Comparison of ENCODE assay signal across 25 cellular contexts in genomic region chr21:16186742-16187141, GRCh38.
DNase-seq lines count a peak whose midpoint lies in the region; ATAC-seq and TF ChIP-seq lines count a peak whose summit lies in the region.
"Had no signal": no experiment of that assay in that cellular context is flagged by ENCODE, and none has a peak within 500 bp of the region (broad histone marks: within the 10 kb centered on the region; RNA-seq: fewer than 3 reads in every experiment).

No MANE protein-coding gene starts in this region.

- H3K4me3 ChIP-seq in adipocyte (ENCODE audit: low read length) (no peak overlapping the region), smooth muscle cell (no peak overlapping the region)
- H3K4me3 ChIP-seq: coronary artery, gastrocnemius medialis, skin epidermis, transverse colon had no signal

- no peaks in the 10 kb centered on the region for H4K20me1 ChIP-seq in smooth muscle cell (ENCODE audit: low read depth)

- H3K4me1 Mint-ChIP-seq in chondrocyte (ENCODE audit: low read depth): peaks cover 3% of the 10 kb centered on the region

- H3F3A ChIP-seq in smooth muscle cell (ENCODE audit: low read depth): no peaks in the 10 kb centered on the region

- DNase-seq in M059J (ENCODE audit: low read depth) (peak; percentile 14), adipocyte (ENCODE audit: low read depth) (peak; percentile 18), foreskin melanocyte (peak; percentile 13), smooth muscle cell (lab: John Stamatoyannopoulos, UW; ENCODE audit: unreplicated experiment) (no peak), dermis blood vessel endothelial cell (no peak), chondrocyte (ENCODE audit: low spot score) (no peak)
- DNase-seq: activated CD4-positive, CD25-positive, alpha-beta regulatory T cell; activated CD8-positive, alpha-beta T cell treated with anti-CD3 and anti-CD28 coated beads, Interleukin-2, amount 10 ng/mL, durations not matched to agents 7 days and 5 days; activated naive CD4-positive, alpha-beta T cell treated with anti-CD3 and anti-CD28 coated beads, Interleukin-2, amount 50 U/mL, for 16 hours; activated T-cell treated with anti-CD3 and anti-CD28 coated beads, Interleukin-2, amount 50 U/mL, for 4 hours; BE2C; COR-L47; gastrocnemius medialis; KBM-7; kidney glomerular epithelial cell; NCI-H1694; stimulated activated CD4-positive, alpha-beta T cell treated with anti-CD3 and anti-CD28 coated beads, Interleukin-2, amount 100 ng/mL, for 48 hours; stimulated activated naive CD4-positive, alpha-beta T cell treated with Interleukin-2 at 50 U/mL for 16 hours; T-helper 2 cell; transverse colon had no signal

- peaks cover 5% of the 10 kb centered on the region for H3K9me3 Mint-ChIP-seq in chondrocyte (ENCODE audit: low read depth)
- H3K9me3 Mint-ChIP-seq: activated T-cell treated with anti-CD3 and anti-CD28 coated beads, Interleukin-2, amount 50 U/mL, for 4 hours had no signal

- H3K9me3 ChIP-seq in adipocyte (ENCODE audit: control insufficient read depth, low read length) (no peaks in the 10 kb centered on the region), smooth muscle cell (replicated peaks; ENCODE audit: low read depth) (no peaks in the 10 kb centered on the region)
- H3K9me3 ChIP-seq: BE2C, transverse colon had no signal

- 32% methylated on average over 1 of the region's 1 CpG for WGBS in smooth muscle cell (ENCODE audit: low lambda C conversion rate)

- peak overlapping the region; percentile 44 for H3K4me2 ChIP-seq in smooth muscle cell

- H2AFZ ChIP-seq in smooth muscle cell (ENCODE audit: low read depth): peak overlapping the region; percentile 30
- H2AFZ ChIP-seq: parathyroid adenoma had no signal

- H3K27me3 ChIP-seq in adipocyte (replicated peaks; ENCODE audit: control insufficient read depth, insufficient read depth, low read length) (no peaks in the 10 kb centered on the region), smooth muscle cell (ENCODE audit: low read depth) (no peaks in the 10 kb centered on the region)
- H3K27me3 ChIP-seq: BE2C, gastrocnemius medialis, transverse colon had no signal

- no peak for ATAC-seq in HG02763 (IDR thresholded peaks at IDR 0.05; ENCODE audit: unreplicated experiment)
- ATAC-seq: activated CD8-positive, alpha-beta T cell treated with anti-CD3 and anti-CD28 coated beads, Interleukin-2, amount 10 ng/mL, durations not matched to agents 7 days and 5 days; activated T-cell treated with anti-CD3 and anti-CD28 coated beads, Interleukin-2, amount 50 U/mL, for 4 hours; gastrocnemius medialis; natural killer cell treated with Interleukin-12 subunit alpha and Interleukin-12 subunit beta and Interleukin-15 and Interleukin-18, amount 100 ng/mL, for 72 hours had no signal

- H3K36me3 ChIP-seq in adipocyte (ENCODE audit: control insufficient read depth, insufficient read depth, low read length, severe bottlenecking): no peaks in the 10 kb centered on the region
- no peaks in the 10 kb centered on the region for H3K36me3 ChIP-seq in smooth muscle cell (ENCODE audit: low read depth)
- H3K36me3 ChIP-seq: BE2C, gastrocnemius medialis, transverse colon had no signal

- no peak overlapping the region for H3K4me3 Mint-ChIP-seq in chondrocyte (ENCODE audit: unreplicated experiment)
- H3K4me3 Mint-ChIP-seq: activated CD8-positive, alpha-beta T cell treated with anti-CD3 and anti-CD28 coated beads, Interleukin-2, amount 10 ng/mL, durations not matched to agents 7 days and 5 days; activated T-cell treated with anti-CD3 and anti-CD28 coated beads, Interleukin-2, amount 50 U/mL, for 4 hours; natural killer cell treated with Interleukin-12 subunit alpha and Interleukin-12 subunit beta and Interleukin-15 and Interleukin-18, amount 100 ng/mL, for 72 hours had no signal

- H3K27ac ChIP-seq in smooth muscle cell (ENCODE audit: low read depth): no peak overlapping the region
- H3K27ac ChIP-seq: coronary artery, gastrocnemius medialis, parathyroid adenoma, skin epidermis, transverse colon had no signal

- no peaks in the 10 kb centered on the region for H3K36me3 Mint-ChIP-seq in chondrocyte (ENCODE audit: low read depth)
- H3K36me3 Mint-ChIP-seq: natural killer cell treated with Interleukin-12 subunit alpha and Interleukin-12 subunit beta and Interleukin-15 and Interleukin-18, amount 100 ng/mL, for 72 hours had no signal

- H3K4me1 ChIP-seq in adipocyte (ENCODE audit: control insufficient read depth, insufficient read depth, low read length) (no peaks in the 10 kb centered on the region), smooth muscle cell (ENCODE audit: low read depth) (no peaks in the 10 kb centered on the region)
- H3K4me1 ChIP-seq: BE2C, gastrocnemius medialis, parathyroid adenoma, transverse colon had no signal

- no peak overlapping the region for H3K9ac ChIP-seq in adipocyte (ENCODE audit: low read length)
- no peak overlapping the region for H3K9ac ChIP-seq in smooth muscle cell (ENCODE audit: low read depth)
- H3K9ac ChIP-seq: parathyroid adenoma had no signal

- no peak for TF ChIP-seq CTCF in smooth muscle cell (IDR thresholded peaks at IDR 0.05; ENCODE audit: borderline replicate concordance, insufficient read depth, poor library complexity, severe bottlenecking)
- TF ChIP-seq CTCF in chondrocyte (IDR thresholded peaks at IDR 0.05): no peak

- H3K27me3 Mint-ChIP-seq in chondrocyte (ENCODE audit: low read depth): no peaks in the 10 kb centered on the region
- H3K27me3 Mint-ChIP-seq: natural killer cell treated with Interleukin-12 subunit alpha and Interleukin-12 subunit beta and Interleukin-15 and Interleukin-18, amount 100 ng/mL, for 72 hours had no signal

- H3K79me2 ChIP-seq in smooth muscle cell (ENCODE audit: low read depth): no peaks in the 10 kb centered on the region
- H3K79me2 ChIP-seq: parathyroid adenoma had no signal

- no peak overlapping the region for H3K27ac Mint-ChIP-seq in chondrocyte (ENCODE audit: unreplicated experiment)
- H3K27ac Mint-ChIP-seq: activated CD8-positive, alpha-beta T cell treated with anti-CD3 and anti-CD28 coated beads, Interleukin-2, amount 10 ng/mL, durations not matched to agents 7 days and 5 days; natural killer cell treated with Interleukin-12 subunit alpha and Interleukin-12 subunit beta and Interleukin-15 and Interleukin-18, amount 100 ng/mL, for 72 hours had no signal

Comparison
In these comparisons a context has a peak if more than half of its experiments do, and no peak if none do; other contexts are left out.
1. DNase-seq: peak in M059J (single experiment), adipocyte (single experiment) and foreskin melanocyte (single experiment); none in smooth muscle cell (single experiment), dermis blood vessel endothelial cell (single experiment) and chondrocyte (single experiment).